In the genomic region with DNA sequence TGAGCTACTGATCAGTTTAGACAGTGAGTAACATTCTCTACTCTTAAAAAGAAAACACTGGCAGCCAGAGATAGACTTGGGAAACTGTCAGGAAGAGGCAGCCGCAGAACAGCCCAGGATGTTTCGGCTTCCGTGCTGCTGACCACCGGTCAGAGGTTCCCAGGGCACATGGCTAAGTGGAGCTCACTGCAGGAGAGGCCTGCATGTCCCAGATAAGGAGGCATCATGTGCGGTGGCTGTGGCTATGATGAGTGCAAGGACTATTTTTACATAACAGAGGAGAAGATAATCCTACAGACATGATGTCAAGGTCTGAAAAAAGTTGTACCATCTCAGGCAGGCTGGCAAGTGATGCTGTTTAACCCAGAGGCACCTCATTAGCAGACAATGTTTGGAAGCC, we compare ENCODE assay signal across 29 cellular contexts.
A peak's percentile ranks its signal among the peaks of the same experiment; 100 is the strongest.
DNase-seq lines count a peak whose midpoint lies in the region; ATAC-seq lines count a peak whose summit lies in the region.
"Had no signal": no experiment of that assay in that cellular context is flagged by ENCODE, and none has a peak within 500 bp of the region (broad histone marks: within the 10 kb centered on the region; RNA-seq: fewer than 3 reads in every experiment).

No MANE protein-coding gene starts in this region.

- no peak overlapping the region for H3K56ac ChIP-seq in mesendoderm (ENCODE audit: low read length)

- peaks cover 4% of the 10 kb centered on the region for H3K4me1 ChIP-seq in mesendoderm (ENCODE audit: control insufficient read depth, low read depth, low read length)
- H3K4me1 ChIP-seq: HAP-1, transverse colon had no signal

- H3K79me1 ChIP-seq in mesendoderm (ENCODE audit: low read length), result no peaks in the 10 kb centered on the region

- no CpG with 5 or more reads among the region's 5 CpGs for WGBS in mesendoderm (ENCODE audit: extremely low coverage, insufficient coverage, low lambda C conversion rate)

- H4K5ac ChIP-seq in mesendoderm (ENCODE audit: low read length), result no peak overlapping the region

- ATAC-seq in HG03439 (IDR thresholded peaks at IDR 0.05; ENCODE audit: unreplicated experiment), result no peak
- ATAC-seq: activated naive CD8-positive, alpha-beta T cell treated with anti-CD3 and anti-CD28 coated beads, Interleukin-2, amount 50 U/mL, for 24 hours; activated T-cell treated with anti-CD3 and anti-CD28 coated beads, Interleukin-2, amount 50 U/mL, for 4 hours; Panc1; stimulated activated memory B cell treated with anti-CD40 and anti-IgM and Interleukin-4, amounts not matched to agents 10 μg/mL and 1 μg/mL and 100 μg/mL, for 72 hours had no signal

- H3K36me3 ChIP-seq in mesendoderm (ENCODE audit: control insufficient read depth, insufficient read depth, low read length), result no peaks in the 10 kb centered on the region
- H3K36me3 ChIP-seq: HAP-1, transverse colon had no signal

- no peaks in the 10 kb centered on the region for H3K27me3 ChIP-seq in mesendoderm (ENCODE audit: insufficient read depth, low read length, poor library complexity)
- H3K27me3 ChIP-seq: transverse colon had no signal

- H4K8ac ChIP-seq in mesendoderm (ENCODE audit: low read depth, low read length), result no peak overlapping the region

- no peak overlapping the region for H3K4me3 ChIP-seq in mesendoderm (ENCODE audit: low read length)
- H3K4me3 ChIP-seq: coronary artery, HAP-1, transverse colon had no signal

- no peaks in the 10 kb centered on the region for H3K79me2 ChIP-seq in mesendoderm (ENCODE audit: control insufficient read depth, insufficient read depth, low read length)

- H2AK5ac ChIP-seq in mesendoderm (ENCODE audit: low read length), result no peak overlapping the region

- H3K27ac ChIP-seq in mesendoderm (ENCODE audit: low read depth, low read length), result no peak overlapping the region
- H3K27ac ChIP-seq: coronary artery, epithelial cell of prostate, transverse colon had no signal

- H3K4ac ChIP-seq in mesendoderm (ENCODE audit: low read depth, low read length), result no peak overlapping the region

- no peak overlapping the region for H2BK15ac ChIP-seq in mesendoderm (replicated peaks; ENCODE audit: low read depth)

- no peak overlapping the region for H2BK5ac ChIP-seq in mesendoderm (ENCODE audit: low read length)

- DNase-seq in UCSD-AML1 (lab: John Stamatoyannopoulos, UW; ENCODE audit: unreplicated experiment) (peak; percentile 83), cardiac septum (ENCODE audit: low spot score) (peak; percentile 90), mesendoderm (peak; percentile 16), NK-92 (lab: John Stamatoyannopoulos, UW; ENCODE audit: unreplicated experiment) (no peak), GF-D8 (lab: John Stamatoyannopoulos, UW) (no peak)
- no peak for DNase-seq in activated effector memory CD4-positive, alpha-beta T cell treated with Interleukin-2 at 50 U/mL for 16 hours
- DNase-seq: activated B cell treated with CpG ODN at 0.5 μM for 24 hours; activated CD4-positive, alpha-beta T cell treated with anti-CD3 and anti-CD28 coated beads, Interleukin-2, amount 50 U/mL, for 1 hour; activated naive CD4-positive, alpha-beta T cell; activated naive CD8-positive, alpha-beta T cell treated with anti-CD3 and anti-CD28 coated beads, Interleukin-2, amount 50 U/mL, for 24 hours; activated T-cell treated with anti-CD3 and anti-CD28 coated beads, Interleukin-2, amount 50 U/mL, for 4 hours; C1 segment of cervical spinal cord; caudate nucleus; DMS79 treated with DMSO at 0.1 percent for 48 hours; effector CD8-positive, alpha-beta T cell; head of caudate nucleus; mammary epithelial cell; MM.1S; NCI-H1417; NCI-H2029 treated with DMSO at 0.1 percent for 48 hours; NCI-H524 treated with DMSO at 0.1 percent for 48 hours; SHP77 treated with DMSO at 0.1 percent for 48 hours; transverse colon had no signal

- H3K18ac ChIP-seq in mesendoderm (ENCODE audit: low read length), result no peak overlapping the region

- H3K4me2 ChIP-seq in mesendoderm (ENCODE audit: low read length), result no peak overlapping the region

- intact Hi-C loops in cardiac septum (cut with DNase I), result loop anchor here (1.0 kb wide), 1 partner anchor 12 kb away; no protein-coding TSS in a partner anchor

- H3K23ac ChIP-seq in mesendoderm (ENCODE audit: low read length), result no peak overlapping the region

- no peak overlapping the region for H2BK120ac ChIP-seq in mesendoderm (ENCODE audit: low read depth, low read length)

- no peak overlapping the region for H3K9ac ChIP-seq in mesendoderm (ENCODE audit: low read length)

Comparison
In these comparisons a context has a peak if more than half of its experiments do, and no peak if none do; other contexts are left out.
1. DNase-seq: peak in UCSD-AML1 (single experiment), cardiac septum (single experiment) and mesendoderm (single experiment); none in NK-92 (single experiment), GF-D8 (single experiment) and activated effector memory CD4-positive, alpha-beta T cell treated with Interleukin-2 at 50 U/mL for 16 hours (single experiment).